20 cellular contexts compared by ENCODE assay signal in the genomic region with DNA sequence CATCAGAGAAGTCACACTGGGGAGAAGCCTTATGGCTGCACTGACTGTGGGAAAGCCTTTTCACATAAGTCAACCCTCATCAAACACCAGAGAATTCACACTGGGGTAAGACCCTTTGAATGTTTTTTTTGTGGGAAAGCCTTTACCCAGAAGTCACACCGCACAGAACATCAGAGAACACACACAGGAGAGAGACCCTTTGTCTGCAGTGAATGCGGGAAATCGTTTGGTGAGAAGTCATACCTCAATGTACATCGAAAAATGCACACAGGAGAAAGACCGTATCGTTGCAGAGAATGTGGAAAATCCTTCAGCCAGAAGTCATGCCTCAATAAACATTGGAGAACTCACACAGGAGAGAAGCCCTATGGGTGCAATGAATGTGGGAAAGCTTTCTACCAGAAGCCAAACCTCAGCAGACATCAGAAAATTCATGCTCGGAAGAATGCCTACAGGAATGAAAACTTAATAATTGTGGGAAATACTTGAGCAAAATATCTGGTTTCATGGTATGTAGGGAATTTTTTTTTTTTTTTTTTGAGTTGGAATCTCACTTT. TPM values are rescaled to one million over a fixed set of nuclear protein-coding genes. Genes with fewer than 3 reads are reported as not detected.
DNase-seq lines count a peak whose midpoint lies in the region; ATAC-seq, FAIRE-seq and TF ChIP-seq lines count a peak whose summit lies in the region.
"Had no signal": no experiment of that assay in that cellular context is flagged by ENCODE, and none has a peak within 500 bp of the region (broad histone marks: within the 10 kb centered on the region; RNA-seq: fewer than 3 reads in every experiment).

No MANE protein-coding gene starts in this region.

- no peak overlapping the region for H3K27ac Mint-ChIP-seq in activated CD4-positive, alpha-beta memory T cell treated with anti-CD3 and anti-CD28 coated beads for 36 hours
- H3K27ac Mint-ChIP-seq: H9 had no signal

- H3K27me3 ChIP-seq in HCT116 (ENCODE audit: insufficient read depth, low read length) = no peaks in the 10 kb centered on the region
- H3K27me3 ChIP-seq: MG63 had no signal

- H3K4me2 ChIP-seq in A549 = no peak overlapping the region
- no peak overlapping the region for H3K4me2 ChIP-seq in HCT116 (ENCODE audit: low read length)
- H3K4me2 ChIP-seq: KMS-11 had no signal

- intact Hi-C loops in HCT116 (cut with micrococcal nuclease) = no loop called here
- intact Hi-C loops in activated CD4-positive, alpha-beta memory T cell treated with anti-CD3 and anti-CD28 coated beads for 36 hours (cut with micrococcal nuclease) = no loop called here

- CTCF ChIA-PET in A549 (lab: Yijun Ruan, JAX) = no interaction called here
- CTCF ChIA-PET in HCT116 (lab: Charles Lee) = no interaction called here
- CTCF ChIA-PET in activated CD4-positive, alpha-beta memory T cell treated with anti-CD3 and anti-CD28 coated beads for 36 hours (lab: Charles Lee) = no interaction called here

- no TSS peak for BruUV-seq in HCT116 (replicated peaks; lab: Mats Ljungman, UMichigan)

- TF ChIP-seq POLR2A in A549 (IDR thresholded peaks at IDR 0.05; ENCODE audit: low read length) = no peak
- no peak for TF ChIP-seq POLR2A in HCT116 (IDR thresholded peaks at IDR 0.05; ENCODE audit: borderline replicate concordance, extremely low read depth, insufficient read depth, insufficient read length)

- no peak for ATAC-seq in A549
- no peak for ATAC-seq in HCT116
- no peak for ATAC-seq in GM19463 (IDR thresholded peaks at IDR 0.05; ENCODE audit: unreplicated experiment)
- ATAC-seq in HG02870 (IDR thresholded peaks at IDR 0.05; ENCODE audit: unreplicated experiment) = no peak

- H2AFZ ChIP-seq in HCT116 (ENCODE audit: low read depth, low read length, poor library complexity, severe bottlenecking) = no peak overlapping the region

- no peak overlapping the region for H3K27ac ChIP-seq in A549
- no peak overlapping the region for H3K27ac ChIP-seq in HCT116 (ENCODE audit: low read depth, low read length)
- H3K27ac ChIP-seq: HL-60, KMS-11, SK-N-MC had no signal

- TF ChIP-seq EP300 in A549 (IDR thresholded peaks at IDR 0.05) = no peak

- TF ChIP-seq RAD21 in A549 (conservative IDR thresholded peaks at IDR 0.05 in 1 of 2, IDR thresholded peaks at IDR 0.05 in 1 of 2) (no peak), HCT116 (IDR thresholded peaks at IDR 0.05; ENCODE audit: low read depth) (no peak)

- H3K9me3 Mint-ChIP-seq in activated CD4-positive, alpha-beta memory T cell treated with anti-CD3 and anti-CD28 coated beads for 36 hours = peaks cover 72% of the 10 kb centered on the region

- TF ChIP-seq CTCF in A549 (IDR thresholded peaks at IDR 0.05) = no peak
- no peak for TF ChIP-seq CTCF in HCT116 (IDR thresholded peaks at IDR 0.05 in 2 of 3, conservative IDR thresholded peaks at IDR 0.05 in 1 of 3; ENCODE audit: borderline replicate concordance in 1 of 3, insufficient read depth in 1 of 3, low read depth in 2 of 3, low read length in 2 of 3)
- no peak for TF ChIP-seq CTCF in choroid plexus epithelial cell (conservative IDR thresholded peaks at IDR 0.05; ENCODE audit: low read depth, low read length)

- POLR2A ChIA-PET in A549 (lab: Yijun Ruan, JAX) (no interaction called here), HCT116 (lab: Charles Lee) (no interaction called here)
- POLR2A ChIA-PET in activated CD4-positive, alpha-beta memory T cell treated with anti-CD3 and anti-CD28 coated beads for 36 hours (lab: Charles Lee) = no interaction called here

- H3K4me3 ChIP-seq in A549 (no peak overlapping the region), HCT116 (replicated peaks in 1 of 2; ENCODE audit: low read depth in 1 of 2, low read length in 2 of 2) (no peak overlapping the region), choroid plexus epithelial cell (ENCODE audit: low read depth, low read length) (no peak overlapping the region)
- H3K4me3 ChIP-seq: MG63, SK-N-MC had no signal

- 43% methylated on average over 7 of the region's 7 CpGs for WGBS in A549 (ENCODE audit: missing lambda C conversion rate)

- H3K4me3 Mint-ChIP-seq in activated CD4-positive, alpha-beta memory T cell treated with anti-CD3 and anti-CD28 coated beads for 36 hours = no peak overlapping the region
- H3K4me3 Mint-ChIP-seq: H9 had no signal

- H4K20me1 ChIP-seq in HCT116 (ENCODE audit: insufficient read depth) = no peaks in the 10 kb centered on the region

- no peak for FAIRE-seq in A549 (lab: Jason Lieb, UNC)
- FAIRE-seq: A204.1, D721Med had no signal

- H3K79me2 ChIP-seq in HCT116 (ENCODE audit: insufficient read depth, low read length) = no peaks in the 10 kb centered on the region

- H3K9me2 ChIP-seq in HCT116 (ENCODE audit: insufficient read depth) = no peaks in the 10 kb centered on the region

- H3K36me3 Mint-ChIP-seq in activated CD4-positive, alpha-beta memory T cell treated with anti-CD3 and anti-CD28 coated beads for 36 hours = peaks cover 65% of the 10 kb centered on the region

- no peaks in the 10 kb centered on the region for H3K4me1 Mint-ChIP-seq in activated CD4-positive, alpha-beta memory T cell treated with anti-CD3 and anti-CD28 coated beads for 36 hours (ENCODE audit: low read depth)
- H3K4me1 Mint-ChIP-seq: H9 had no signal

- H3K9me3 ChIP-seq in A549 (peaks cover 89% of the 10 kb centered on the region), HCT116 (ENCODE audit: control insufficient read depth in 1 of 2, insufficient read depth in 1 of 2, low read depth in 1 of 2, low read length in 2 of 2) (peaks cover 8 to 15% of the 10 kb centered on the region in 2 experiments; a peak in 2 of 4 replicates)

- H3K27me3 Mint-ChIP-seq in activated CD4-positive, alpha-beta memory T cell treated with anti-CD3 and anti-CD28 coated beads for 36 hours = no peaks in the 10 kb centered on the region

- H3K9ac ChIP-seq in HCT116 (ENCODE audit: low read length) = no peak overlapping the region
- H3K9ac ChIP-seq: KMS-11 had no signal

- H3K36me3 ChIP-seq in HCT116 (ENCODE audit: control insufficient read depth in 1 of 2, insufficient read depth in 2 of 2, low read length in 2 of 2) = no peaks in the 10 kb centered on the region; a peak in 1 of 4 replicates
- H3K36me3 ChIP-seq: MG63 had no signal

- DNase-seq in A549 (ENCODE audit: low read depth in 1 of 2, low spot score in 1 of 2) (no peak), HCT116 (ENCODE audit: low read depth, low spot score) (no peak), choroid plexus epithelial cell (ENCODE audit: low read depth) (peak; percentile 13), iris pigment epithelial cell (ENCODE audit: low read depth) (peak; percentile 17), DMS79 treated with DMSO at 0.1 percent for 48 hours (lab: John Stamatoyannopoulos, UW) (no peak)
- no peak for DNase-seq in activated CD4-positive, alpha-beta memory T cell treated with anti-CD3 and anti-CD28 coated beads for 36 hours
- DNase-seq: DND-41, H9, MG63, NCI-H1092 treated with DMSO at 0.1 percent for 48 hours, NCI-H1694 treated with DMSO at 0.1 percent for 48 hours, NCI-H446 treated with DMSO at 0.1 percent for 48 hours, NCI-H748 treated with DMSO at 0.1 percent for 48 hours had no signal

- RAD21 ChIA-PET in HCT116 (lab: Charles Lee; ENCODE audit: low non-redundant PET in 1 of 2, low total read pairs in 2 of 2, uncharacterized antibody in 2 of 2, unreplicated experiment in 2 of 2) = no interaction called here

- H3K4me1 ChIP-seq in A549 (no peaks in the 10 kb centered on the region), HCT116 (ENCODE audit: control insufficient read depth in 1 of 2, insufficient read depth in 2 of 2, low read length in 2 of 2) (no peaks in the 10 kb centered on the region)

TF ChIP-seq in A549, 52 proteins besides CTCF, POLR2A, EP300 and RAD21 (continues in another document):
- TF ChIP-seq GATA3 (IDR thresholded peaks at IDR 0.05; ENCODE audit: borderline replicate concordance) = peak; percentile 14; the same call in 1 of the 2 replicates

TF ChIP-seq in HCT116, 20 proteins besides CTCF, POLR2A, EP300 and RAD21 (continues in another document):
- TF ChIP-seq ZNF274 (IDR thresholded peaks at IDR 0.05; ENCODE audit: low read depth, low read length) = peak; percentile 22; the same call in 1 of the 2 replicates

RNA-seq across cellular contexts. Expression of gene ZNF793, which starts 30.7 kb away (rescaled TPM):
- polyA plus RNA-seq in A549 (2011; rRNA removed) (0.12 and 0.16 TPM in 2 replicates), A549 (2017; fragmentation: RNase III; extraction: RNeasy Plus Mini Kit Qiagen cat#74134 plus additional on column Dnase treatment) (0.04 to 0.17 TPM (median 0.07 TPM) in 3 replicates)
- 0.01 and 0.03 TPM in 2 replicates for polyA plus RNA-seq in A549 (2012; cell fraction: cytosol; rRNA removed)
- 0.11 and 0.17 TPM in 2 replicates for polyA plus RNA-seq in A549 (2012; cell fraction: nucleus; rRNA removed)
- 0.29 TPM in 2 replicates for polyA minus RNA-seq in A549 (2011; rRNA and poly(A)+ RNA removed)
- total RNA-seq in HCT116 (2021; ENCODE audit: unreplicated experiment) = not detected
- not detected in 2 replicates for polyA plus RNA-seq in HCT116 (2012)
- total RNA-seq in activated CD4-positive, alpha-beta memory T cell treated with anti-CD3 and anti-CD28 coated beads for 36 hours = 1 to 10 TPM; 2.4 to 3.4 TPM

RNA-seq across cellular contexts. Expression of gene ZNF571, which starts 57.1 kb away (rescaled TPM):
- polyA plus RNA-seq in A549 (2011; rRNA removed) = 2.5 and 2.7 TPM in 2 replicates
- 0.30 and 0.32 TPM in 2 replicates for polyA plus RNA-seq in A549 (2012; cell fraction: cytosol; rRNA removed)
- 0.23 and 0.31 TPM in 2 replicates for polyA plus RNA-seq in A549 (2012; cell fraction: nucleus; rRNA removed)
- 0.97 to 1.4 TPM (median 1.3 TPM) in 3 replicates for polyA plus RNA-seq in A549 (2017; fragmentation: RNase III; extraction: RNeasy Plus Mini Kit Qiagen cat#74134 plus additional on column Dnase treatment)
- 0.78 and 0.95 TPM in 2 replicates for polyA minus RNA-seq in A549 (2011; rRNA and poly(A)+ RNA removed)
- 0.10 TPM for total RNA-seq in HCT116 (2021; ENCODE audit: unreplicated experiment)
- 0.04 and 0.07 TPM in 2 replicates for polyA plus RNA-seq in HCT116 (2012)
- total RNA-seq in activated CD4-positive, alpha-beta memory T cell treated with anti-CD3 and anti-CD28 coated beads for 36 hours = 1 to 10 TPM; 2.7 to 4.0 TPM

RNA-seq across cellular contexts. Expression of gene ZNF540, which starts 57.2 kb away (rescaled TPM):
- polyA plus RNA-seq in A549 (2011; rRNA removed) (0.12 and 0.13 TPM in 2 replicates), A549 (2017; fragmentation: RNase III; extraction: RNeasy Plus Mini Kit Qiagen cat#74134 plus additional on column Dnase treatment) (0.15 to 0.39 TPM (median 0.22 TPM) in 3 replicates)
- 0.05 TPM in 1 of 2 replicates, not detected in the other for polyA plus RNA-seq in A549 (2012; cell fraction: cytosol; rRNA removed)
- not detected in 2 replicates for polyA plus RNA-seq in A549 (2012; cell fraction: nucleus; rRNA removed)
- polyA minus RNA-seq in A549 (2011; rRNA and poly(A)+ RNA removed) = not detected in 2 replicates
- not detected for total RNA-seq in HCT116 (2021; ENCODE audit: unreplicated experiment)
- 0.04 TPM in 1 of 2 replicates, not detected in the other for polyA plus RNA-seq in HCT116 (2012)
- 1 to 10 TPM in 1 of 2 experiments, under 1 TPM in 1; 0.86 to 1.1 TPM for total RNA-seq in activated CD4-positive, alpha-beta memory T cell treated with anti-CD3 and anti-CD28 coated beads for 36 hours

Comparison
In these comparisons a context has a peak if more than half of its experiments do, and no peak if none do; other contexts are left out.
1. DNase-seq: peak in choroid plexus epithelial cell (single experiment) and iris pigment epithelial cell (single experiment); none in A549 (0 of 2), HCT116 (single experiment), activated CD4-positive, alpha-beta memory T cell treated with anti-CD3 and anti-CD28 coated beads for 36 hours (single experiment) and DMS79 treated with DMSO at 0.1 percent for 48 hours (single experiment).